ENCODE assay signal across 10 cellular contexts in the genomic region with DNA sequence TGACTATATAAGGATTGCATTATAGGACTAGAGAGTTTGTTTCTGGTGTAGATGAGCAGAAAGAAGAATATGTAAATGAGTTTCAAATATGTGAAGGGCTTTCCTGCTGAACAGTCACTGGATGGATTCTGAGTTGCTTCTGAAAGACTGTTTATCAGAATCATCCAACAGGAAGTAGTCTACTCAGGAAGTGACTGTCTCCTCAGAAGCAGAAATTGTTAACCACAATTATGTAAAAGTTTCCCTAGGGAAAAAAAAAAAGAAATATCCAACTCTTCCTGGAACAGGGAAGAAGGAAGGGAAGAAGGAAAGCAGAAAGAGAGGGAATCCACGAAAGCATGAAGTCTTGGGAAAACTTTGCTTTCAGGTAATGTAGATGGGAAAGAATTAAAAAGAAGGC.
A peak's percentile ranks its signal among the peaks of the same experiment; 100 is the strongest.
DNase-seq lines count a peak whose midpoint lies in the region; ATAC-seq and TF ChIP-seq lines count a peak whose summit lies in the region.
"Had no signal": no experiment of that assay in that cellular context is flagged by ENCODE, and none has a peak within 500 bp of the region (broad histone marks: within the 10 kb centered on the region; RNA-seq: fewer than 3 reads in every experiment).

No MANE protein-coding gene starts in this region.

- H3K4me2 ChIP-seq in DND-41 (ENCODE audit: insufficient read depth, low read length) = peak overlapping the region; percentile 59; the same call in 1 of the 2 replicates

- 0 out of 2 replicates have a peak overlapping the region, but pooled peaks have one; percentile 3 for H3K9ac ChIP-seq in DND-41 (ENCODE audit: low read depth, low read length)

- peak overlapping the region in 1 of 2 experiments; percentile 27; a peak in 1 of 4 replicates for H3K4me3 ChIP-seq in DND-41 (ENCODE audit: low read depth in 1 of 2, low read length in 2 of 2)
- no peak overlapping the region for H3K4me3 ChIP-seq in CD4-positive, alpha-beta memory T cell (ENCODE audit: low read length in 2 of 2)

- H3K27me3 Mint-ChIP-seq in CD4-positive, alpha-beta memory T cell = no peaks in the 10 kb centered on the region
- no peaks in the 10 kb centered on the region for H3K27me3 Mint-ChIP-seq in activated CD4-positive, alpha-beta memory T cell treated with anti-CD3 and anti-CD28 coated beads for 36 hours
- H3K27me3 Mint-ChIP-seq: central memory CD8-positive, alpha-beta T cell had no signal

- H3K27ac Mint-ChIP-seq in CD4-positive, alpha-beta memory T cell = no peak overlapping the region
- no peak overlapping the region for H3K27ac Mint-ChIP-seq in activated CD4-positive, alpha-beta memory T cell treated with anti-CD3 and anti-CD28 coated beads for 36 hours

- TF ChIP-seq CTCF in DND-41 (IDR thresholded peaks at IDR 0.05; ENCODE audit: borderline replicate concordance, extremely low read depth, low read length, poor library complexity, severe bottlenecking) (no peak), omental fat pad (IDR thresholded peaks at IDR 0.05) (no peak)

- no peak overlapping the region for H3K4me3 Mint-ChIP-seq in CD4-positive, alpha-beta memory T cell
- H3K4me3 Mint-ChIP-seq in activated CD4-positive, alpha-beta memory T cell treated with anti-CD3 and anti-CD28 coated beads for 36 hours = no peak overlapping the region
- H3K4me3 Mint-ChIP-seq: central memory CD8-positive, alpha-beta T cell had no signal

- no peaks in the 10 kb centered on the region for H3K36me3 ChIP-seq in DND-41 (ENCODE audit: insufficient read depth, low read length)
- H3K36me3 ChIP-seq in CD4-positive, alpha-beta memory T cell (ENCODE audit: insufficient read depth, low read length) = no peaks in the 10 kb centered on the region

- peak overlapping the region; percentile 66 for H3K27ac ChIP-seq in DND-41 (ENCODE audit: low read length)
- no peak overlapping the region for H3K27ac ChIP-seq in CD4-positive, alpha-beta memory T cell (ENCODE audit: low read depth, low read length)

- POLR2A ChIA-PET in CD4-positive, alpha-beta memory T cell (lab: Charles Lee; ENCODE audit: partially characterized antibody) = no interaction called here
- POLR2A ChIA-PET in activated CD4-positive, alpha-beta memory T cell treated with anti-CD3 and anti-CD28 coated beads for 36 hours (lab: Charles Lee) = no interaction called here

- H3K79me2 ChIP-seq in DND-41 (ENCODE audit: insufficient read depth, low read length) = no peaks in the 10 kb centered on the region

- no peaks in the 10 kb centered on the region for H3K27me3 ChIP-seq in DND-41 (ENCODE audit: insufficient read depth, low read length, poor library complexity)
- H3K27me3 ChIP-seq in CD4-positive, alpha-beta memory T cell (ENCODE audit: insufficient read depth, low read length) = no peaks in the 10 kb centered on the region

- CTCF ChIA-PET in CD4-positive, alpha-beta memory T cell (lab: Charles Lee; ENCODE audit: partially characterized antibody) = no interaction called here
- CTCF ChIA-PET in activated CD4-positive, alpha-beta memory T cell treated with anti-CD3 and anti-CD28 coated beads for 36 hours (lab: Charles Lee) = no interaction called here

- peaks cover 0 to 2% (median 0%) of the 10 kb centered on the region in 8 donors for H3K9me3 Mint-ChIP-seq in CD4-positive, alpha-beta memory T cell
- no peaks in the 10 kb centered on the region for H3K9me3 Mint-ChIP-seq in activated CD4-positive, alpha-beta memory T cell treated with anti-CD3 and anti-CD28 coated beads for 36 hours

- no peaks in the 10 kb centered on the region for H3K9me3 ChIP-seq in DND-41 (ENCODE audit: insufficient read depth, low read length, severe bottlenecking)
- no peaks in the 10 kb centered on the region for H3K9me3 ChIP-seq in CD4-positive, alpha-beta memory T cell (ENCODE audit: control insufficient read depth in 1 of 2, low read length in 2 of 2)

- no peaks in the 10 kb centered on the region for H4K20me1 ChIP-seq in DND-41 (ENCODE audit: insufficient read depth, low read length)

- ATAC-seq in DND-41 (ENCODE audit: insufficient read depth, low read depth) (peak; percentile 79), HG02973 (IDR thresholded peaks at IDR 0.05; ENCODE audit: unreplicated experiment) (no peak), omental fat pad (ENCODE audit: low FRiP score) (no peak)

- H3K4me1 ChIP-seq in DND-41 (ENCODE audit: insufficient read depth, low read length) = peaks cover 26% of the 10 kb centered on the region
- no peaks in the 10 kb centered on the region for H3K4me1 ChIP-seq in CD4-positive, alpha-beta memory T cell (ENCODE audit: insufficient read depth, low read length)

- no peak for DNase-seq in DND-41
- DNase-seq in LHCN-M2 (ENCODE audit: low read depth) = peak; percentile 86
- DNase-seq in amniotic stem cell (lab: John Stamatoyannopoulos, UW) = peak; percentile 6
- DNase-seq in kidney tubule cell (ENCODE audit: low spot score) = peak; percentile 59
- no peak for DNase-seq in CD4-positive, alpha-beta memory T cell
- no peak for DNase-seq in activated CD4-positive, alpha-beta memory T cell treated with anti-CD3 and anti-CD28 coated beads for 36 hours
- DNase-seq in omental fat pad (ENCODE audit: low spot score) = no peak
- DNase-seq: SIG-M5 had no signal

- H3K36me3 Mint-ChIP-seq in CD4-positive, alpha-beta memory T cell = no peaks in the 10 kb centered on the region
- no peaks in the 10 kb centered on the region for H3K36me3 Mint-ChIP-seq in activated CD4-positive, alpha-beta memory T cell treated with anti-CD3 and anti-CD28 coated beads for 36 hours

- no peaks in the 10 kb centered on the region for H3K4me1 Mint-ChIP-seq in CD4-positive, alpha-beta memory T cell
- no peaks in the 10 kb centered on the region for H3K4me1 Mint-ChIP-seq in activated CD4-positive, alpha-beta memory T cell treated with anti-CD3 and anti-CD28 coated beads for 36 hours (ENCODE audit: low read depth)
- H3K4me1 Mint-ChIP-seq: central memory CD8-positive, alpha-beta T cell had no signal

- peak overlapping the region; percentile 51 for H2AFZ ChIP-seq in DND-41 (ENCODE audit: low read depth, low read length)

- intact Hi-C loops in CD4-positive, alpha-beta memory T cell (cut with micrococcal nuclease) = no loop called here
- intact Hi-C loops in activated CD4-positive, alpha-beta memory T cell treated with anti-CD3 and anti-CD28 coated beads for 36 hours (cut with micrococcal nuclease) = no loop called here

Comparison
In these comparisons a context has a peak if more than half of its experiments do, and no peak if none do; other contexts are left out.
1. DNase-seq: peak in LHCN-M2 (single experiment), amniotic stem cell (single experiment) and kidney tubule cell (single experiment); none in DND-41 (single experiment), CD4-positive, alpha-beta memory T cell (0 of 5), activated CD4-positive, alpha-beta memory T cell treated with anti-CD3 and anti-CD28 coated beads for 36 hours (single experiment) and omental fat pad (single experiment).